In the genomic region with DNA sequence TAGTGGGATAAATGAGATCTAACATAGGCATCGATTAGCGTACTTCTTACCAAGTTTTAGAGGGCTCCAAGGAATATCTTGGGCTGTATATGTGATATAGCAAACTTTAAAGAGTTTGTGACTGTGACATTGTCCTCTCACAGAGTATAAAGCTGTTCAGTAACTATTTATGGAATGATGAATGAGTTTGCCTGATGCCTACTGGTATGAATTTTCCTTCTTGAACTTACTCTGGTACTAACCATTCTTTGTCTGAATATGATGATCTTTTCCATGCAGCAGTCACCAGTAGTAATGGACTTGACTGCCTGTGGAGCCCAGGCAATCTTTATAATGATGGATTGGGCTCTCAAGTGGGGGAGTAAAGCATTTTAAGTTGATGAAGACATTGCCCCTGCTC, we compare ENCODE assay signal across 27 cellular contexts.
DNase-seq lines count a peak whose midpoint lies in the region; ATAC-seq, FAIRE-seq and TF ChIP-seq lines count a peak whose summit lies in the region.
"Had no signal": no experiment of that assay in that cellular context is flagged by ENCODE, and none has a peak within 500 bp of the region (broad histone marks: within the 10 kb centered on the region; RNA-seq: fewer than 3 reads in every experiment).

No MANE protein-coding gene starts in this region.

- intact Hi-C loops in upper lobe of right lung (cut with DNase I) = no loop called here

- no peaks in the 10 kb centered on the region for H3K9me3 Mint-ChIP-seq in naive thymus-derived CD8-positive, alpha-beta T cell
- H3K9me3 Mint-ChIP-seq: activated T-cell treated with anti-CD3 and anti-CD28 coated beads, Interleukin-2, amount 50 U/mL, for 4 hours; CD8-positive, alpha-beta memory T cell; naive B cell had no signal

- no peaks in the 10 kb centered on the region for H3K36me3 Mint-ChIP-seq in naive thymus-derived CD8-positive, alpha-beta T cell
- H3K36me3 Mint-ChIP-seq: CD8-positive, alpha-beta memory T cell; naive B cell had no signal

- no peak overlapping the region for H3K4me3 ChIP-seq in brain microvascular endothelial cell (ENCODE audit: low read depth, low read length)
- H3K4me3 ChIP-seq in mesodermal cell (ENCODE audit: extremely low read depth, insufficient read depth, low read length, poor library complexity, severe bottlenecking) = no peak overlapping the region
- H3K4me3 ChIP-seq in upper lobe of right lung = no peak overlapping the region
- H3K4me3 ChIP-seq: lung, pancreas, uterus had no signal

- peak; percentile 55 for FAIRE-seq in H54 (lab: Jason Lieb, UNC)
- no peak for FAIRE-seq in RCC 7860 (lab: Jason Lieb, UNC)
- FAIRE-seq: frontal cortex, GM12891, islet of Langerhans, pancreas had no signal

- H3K27me3 ChIP-seq in brain microvascular endothelial cell (replicated peaks) (no peaks in the 10 kb centered on the region), upper lobe of right lung (no peaks in the 10 kb centered on the region)
- H3K27me3 ChIP-seq: pancreas, uterus had no signal

- H3K4me1 ChIP-seq in mesodermal cell (ENCODE audit: control insufficient read depth, insufficient read depth, low read length, poor library complexity, severe bottlenecking) (peaks cover 15% of the 10 kb centered on the region), upper lobe of right lung (peaks cover 19% of the 10 kb centered on the region)
- H3K4me1 ChIP-seq: uterus had no signal

- H3K4me3 Mint-ChIP-seq in naive thymus-derived CD8-positive, alpha-beta T cell = no peak overlapping the region
- H3K4me3 Mint-ChIP-seq: activated CD4-positive, alpha-beta T cell treated with anti-CD3 and anti-CD28 coated beads for 36 hours; activated T-cell treated with anti-CD3 and anti-CD28 coated beads, Interleukin-2, amount 50 U/mL, for 4 hours; CD8-positive, alpha-beta memory T cell; naive B cell had no signal

- no peak overlapping the region for H3K27ac Mint-ChIP-seq in naive thymus-derived CD8-positive, alpha-beta T cell
- H3K27ac Mint-ChIP-seq: activated CD4-positive, alpha-beta T cell treated with anti-CD3 and anti-CD28 coated beads for 36 hours; CD8-positive, alpha-beta memory T cell; naive B cell had no signal

- TF ChIP-seq POLR2A in H54 (IDR thresholded peaks at IDR 0.05; ENCODE audit: low read depth, low read length) = no peak

- H3K36me3 ChIP-seq in brain microvascular endothelial cell (replicated peaks) (no peaks in the 10 kb centered on the region), mesodermal cell (ENCODE audit: control insufficient read depth, insufficient read depth, low read length) (no peaks in the 10 kb centered on the region), upper lobe of right lung (no peaks in the 10 kb centered on the region)
- H3K36me3 ChIP-seq: pancreas, uterus had no signal

- TF ChIP-seq CTCF in brain microvascular endothelial cell (IDR thresholded peaks at IDR 0.05; ENCODE audit: low read depth, low read length, missing control alignments) = no peak
- no peak for TF ChIP-seq CTCF in upper lobe of right lung (IDR thresholded peaks at IDR 0.05)

- ATAC-seq in upper lobe of right lung (no peak), GM21528 (IDR thresholded peaks at IDR 0.05; ENCODE audit: low FRiP score, unreplicated experiment) (no peak)
- no peak for ATAC-seq in naive thymus-derived CD8-positive, alpha-beta T cell
- ATAC-seq: activated CD4-positive, alpha-beta T cell treated with anti-CD3 and anti-CD28 coated beads for 36 hours; activated T-cell treated with anti-CD3 and anti-CD28 coated beads, Interleukin-2, amount 50 U/mL, for 4 hours had no signal

- peak overlapping the region; percentile 84 for H3K27ac ChIP-seq in brain microvascular endothelial cell
- H3K27ac ChIP-seq in mesodermal cell (ENCODE audit: low read depth, low read length, severe bottlenecking) = peak overlapping the region; percentile 98
- H3K27ac ChIP-seq in upper lobe of right lung = peak overlapping the region; percentile 77
- H3K27ac ChIP-seq: uterus had no signal

- DNase-seq in H54 (ENCODE audit: insufficient read length, low spot score) = no peak
- no peak for DNase-seq in brain microvascular endothelial cell
- no peak for DNase-seq in upper lobe of right lung
- DNase-seq in RCC 7860 (ENCODE audit: low spot score) = no peak
- no peak for DNase-seq in naive thymus-derived CD8-positive, alpha-beta T cell
- DNase-seq: activated CD4-positive, alpha-beta T cell treated with anti-CD3 and anti-CD28 coated beads for 36 hours; activated naive CD4-positive, alpha-beta T cell; activated T-cell treated with anti-CD3 and anti-CD28 coated beads, Interleukin-2, amount 50 U/mL, for 4 hours; caudate nucleus; CD8-positive, alpha-beta memory T cell; DMS79; naive B cell; NCI-H1092 treated with DMSO at 0.1 percent for 48 hours; NCI-H2029; NCI-H345; NCI-H82; pancreas; SHP77; stimulated activated CD8-positive, alpha-beta memory T cell treated with anti-CD3 and anti-CD28 coated beads, Interleukin-4, amount 100 ng/mL, for 48 hours; T-helper 1 cell; uterus had no signal

- H3K9me3 ChIP-seq in mesodermal cell (ENCODE audit: control insufficient read depth, low read length) = no peaks in the 10 kb centered on the region
- no peaks in the 10 kb centered on the region for H3K9me3 ChIP-seq in upper lobe of right lung
- H3K9me3 ChIP-seq: pancreas, uterus had no signal

- POLR2A ChIA-PET in naive thymus-derived CD8-positive, alpha-beta T cell (lab: Charles Lee) = no interaction called here

- no peaks in the 10 kb centered on the region for H3K4me1 Mint-ChIP-seq in naive thymus-derived CD8-positive, alpha-beta T cell
- H3K4me1 Mint-ChIP-seq: activated CD4-positive, alpha-beta T cell treated with anti-CD3 and anti-CD28 coated beads for 36 hours; CD8-positive, alpha-beta memory T cell; naive B cell had no signal

- in situ Hi-C loops in brain microvascular endothelial cell (cut with HindIII; ENCODE audit: low pct_ligation_motif_present, low sequenced_read_pairs) = no loop called here

- H3K27me3 Mint-ChIP-seq in naive thymus-derived CD8-positive, alpha-beta T cell = peaks cover 0 to 2% (median 0%) of the 10 kb centered on the region in 5 donors
- H3K27me3 Mint-ChIP-seq: CD8-positive, alpha-beta memory T cell; naive B cell had no signal

- WGBS in mesodermal cell (ENCODE audit: insufficient coverage in 2 of 2), 2 experiments = 94 to 100% methylated on average over 2 of the region's 2 CpGs
